Comparison of ENCODE assay signal across 19 cellular contexts in genomic region chr6:38783436-38784228, GRCh38.
DNase-seq lines count a peak whose midpoint lies in the region; ATAC-seq, FAIRE-seq and TF ChIP-seq lines count a peak whose summit lies in the region.
"Had no signal": no experiment of that assay in that cellular context is flagged by ENCODE, and none has a peak within 500 bp of the region (broad histone marks: within the 10 kb centered on the region; RNA-seq: fewer than 3 reads in every experiment).

No MANE protein-coding gene starts in this region.

- H3K79me2 ChIP-seq in Karpas-422 (ENCODE audit: low read length), result no peaks in the 10 kb centered on the region
- H3K79me2 ChIP-seq in GM12878 (ENCODE audit: control insufficient read depth, insufficient read depth, low read length), result no peaks in the 10 kb centered on the region

- intact Hi-C loops in GM12878 (cut with micrococcal nuclease; ENCODE audit: unreplicated experiment) (no loop called here), colonic mucosa (cut with DNase I) (no loop called here), heart right ventricle (cut with DNase I) (no loop called here)

- TF ChIP-seq POLR2A in GM12878 (IDR thresholded peaks at IDR 0.05; ENCODE audit: low read depth, low read length), result no peak

- TF ChIP-seq EP300 in GM12878 (IDR thresholded peaks at IDR 0.05; ENCODE audit: borderline replicate concordance in 1 of 2, control insufficient read depth in 1 of 2, low read depth in 2 of 2, low read length in 2 of 2), result no peak

- no peak for FAIRE-seq in GM12878 (lab: Jason Lieb, UNC)
- FAIRE-seq: A204.1, D721Med had no signal

- peak overlapping the region; percentile 92 for H2AFZ ChIP-seq in Karpas-422 (ENCODE audit: low read length)
- H2AFZ ChIP-seq in GM12878 (ENCODE audit: control insufficient read depth, low read depth, low read length), result no peak overlapping the region; the same call in 1 of the 2 replicates

- H3K4me1 ChIP-seq in Karpas-422 (ENCODE audit: low read length), result peaks cover 30% of the 10 kb centered on the region
- peaks cover 6% of the 10 kb centered on the region; the same call in 1 of the 2 replicates for H3K4me1 ChIP-seq in GM12878 (ENCODE audit: control insufficient read depth, insufficient read depth, low read length)
- H3K4me1 ChIP-seq in colonic mucosa, result no peaks in the 10 kb centered on the region
- H3K4me1 ChIP-seq in heart right ventricle, result no peaks in the 10 kb centered on the region
- H3K4me1 ChIP-seq: BLaER1, left lung had no signal

- no peak for TF ChIP-seq RAD21 in GM12878 (IDR thresholded peaks at IDR 0.05; ENCODE audit: insufficient read depth, low read depth, low read length)

- SMC1A ChIA-PET in GM12878 (lab: Charles Lee; ENCODE audit: uncharacterized antibody, unreplicated experiment), result interaction anchor here (0.7 kb wide), 1 partner anchor 423 kb away, joined by 3 read pairs; no protein-coding TSS in a partner anchor

- H3K27ac ChIP-seq in 22Rv1, result 0 out of 2 replicates have a peak overlapping the region, but pooled peaks have one; percentile 15
- peak overlapping the region; percentile 46 for H3K27ac ChIP-seq in Karpas-422 (ENCODE audit: low read length)
- H3K27ac ChIP-seq in GM12878 (ENCODE audit: control insufficient read depth, insufficient read depth), result no peak overlapping the region
- H3K27ac ChIP-seq in colonic mucosa, result no peak overlapping the region
- no peak overlapping the region for H3K27ac ChIP-seq in heart right ventricle
- H3K27ac ChIP-seq: BLaER1, left lung, neutrophil had no signal

- DNase-seq in Karpas-422 (peak; percentile 44), GM12878 (ENCODE audit: low read depth, low spot score) (no peak), colonic mucosa (no peak), heart right ventricle (no peak), SHP77 (lab: John Stamatoyannopoulos, UW) (no peak)
- DNase-seq in activated T-cell treated with anti-CD3 and anti-CD28 coated beads, Interleukin-2, amount 50 U/mL, for 4 hours, result no peak
- DNase-seq: effector CD4-positive, alpha-beta T cell; left lung; mucosa of descending colon; RPMI8226; T-helper 9 cell had no signal

- H3K9me3 ChIP-seq in Karpas-422 (ENCODE audit: low read length) (no peaks in the 10 kb centered on the region), GM12878 (replicated peaks; ENCODE audit: control insufficient read depth, insufficient read depth, low read length) (no peaks in the 10 kb centered on the region), colonic mucosa (no peaks in the 10 kb centered on the region), heart right ventricle (no peaks in the 10 kb centered on the region)
- H3K9me3 ChIP-seq: BLaER1, left lung, mucosa of descending colon, neutrophil had no signal

- no peak for TF ChIP-seq CTCF in 22Rv1 (IDR thresholded peaks at IDR 0.05)
- no peak for TF ChIP-seq CTCF in GM12878 (IDR thresholded peaks at IDR 0.05 in 2 of 3, conservative IDR thresholded peaks at IDR 0.05 in 1 of 3; ENCODE audit: control insufficient read depth in 2 of 3, extremely low read depth in 1 of 3, insufficient read depth in 1 of 3, low read depth in 3 of 3, low read length in 3 of 3)
- TF ChIP-seq CTCF in nephron (IDR thresholded peaks at IDR 0.05; ENCODE audit: unreplicated experiment in 3 of 3), result no peak
- TF ChIP-seq CTCF in colonic mucosa (IDR thresholded peaks at IDR 0.05), result no peak
- TF ChIP-seq CTCF in heart right ventricle (IDR thresholded peaks at IDR 0.05), result no peak

- WGBS in GM12878 (ENCODE audit: insufficient coverage, insufficient replicate concordance, low lambda C conversion rate, missing lambda C conversion rate), result 74% methylated on average over 11 of the region's 11 CpGs
- 45 to 49% methylated on average over 11 of the region's 11 CpGs for WGBS in heart right ventricle, 2 donors

- POLR2A ChIA-PET in GM12878 (lab: Charles Lee), result interaction anchor here (0.8 kb wide), 1 partner anchor 10 kb away, joined by 3 read pairs; no protein-coding TSS in a partner anchor

- H3K9me3 Mint-ChIP-seq in nephron, result no peaks in the 10 kb centered on the region
- no peaks in the 10 kb centered on the region for H3K9me3 Mint-ChIP-seq in activated T-cell treated with anti-CD3 and anti-CD28 coated beads, Interleukin-2, amount 50 U/mL, for 4 hours
- H3K9me3 Mint-ChIP-seq: activated naive CD4-positive, alpha-beta T cell treated with anti-CD3 and anti-CD28 coated beads, Interleukin-2, amount 50 U/mL, for 24 hours had no signal

- in situ Hi-C loops in GM12878 (cut with MboI), result no loop called here

- no peaks in the 10 kb centered on the region for H3K9me2 ChIP-seq in Karpas-422 (replicated peaks; ENCODE audit: insufficient read depth, low read length)

- H3K9ac ChIP-seq in Karpas-422 (ENCODE audit: low read length), result 0 out of 2 replicates have a peak overlapping the region, but pooled peaks have one; percentile 1
- H3K9ac ChIP-seq in GM12878 (ENCODE audit: control insufficient read depth, insufficient read depth, low read length), result no peak overlapping the region
- H3K9ac ChIP-seq in colonic mucosa (ENCODE audit: low read depth in 2 of 2, low read length in 2 of 2), result no peak overlapping the region
- H3K9ac ChIP-seq: BLaER1 had no signal

- no peak overlapping the region for H3K4me3 Mint-ChIP-seq in nephron
- H3K4me3 Mint-ChIP-seq in activated T-cell treated with anti-CD3 and anti-CD28 coated beads, Interleukin-2, amount 50 U/mL, for 4 hours, result no peak overlapping the region
- H3K4me3 Mint-ChIP-seq: activated naive CD4-positive, alpha-beta T cell treated with anti-CD3 and anti-CD28 coated beads, Interleukin-2, amount 50 U/mL, for 24 hours had no signal

- H3K36me3 Mint-ChIP-seq in nephron (ENCODE audit: low read depth), result no peaks in the 10 kb centered on the region
- no peaks in the 10 kb centered on the region for H3K36me3 Mint-ChIP-seq in activated T-cell treated with anti-CD3 and anti-CD28 coated beads, Interleukin-2, amount 50 U/mL, for 4 hours (ENCODE audit: insufficient read depth)
- H3K36me3 Mint-ChIP-seq: activated naive CD4-positive, alpha-beta T cell treated with anti-CD3 and anti-CD28 coated beads, Interleukin-2, amount 50 U/mL, for 24 hours had no signal

- H3K27me3 ChIP-seq in Karpas-422 (ENCODE audit: low read length), result no peaks in the 10 kb centered on the region
- no peaks in the 10 kb centered on the region for H3K27me3 ChIP-seq in GM12878 (replicated peaks in 1 of 2; ENCODE audit: control insufficient read depth in 2 of 2, insufficient read depth in 2 of 2, low read length in 1 of 2)
- no peaks in the 10 kb centered on the region for H3K27me3 ChIP-seq in colonic mucosa
- peaks cover 0 to 41% (median 15%) of the 10 kb centered on the region in 7 donors for H3K27me3 ChIP-seq in heart right ventricle
- H3K27me3 ChIP-seq: BLaER1, left lung, neutrophil had no signal

- H3K36me3 ChIP-seq in Karpas-422 (ENCODE audit: insufficient read depth, low read length) (no peaks in the 10 kb centered on the region), GM12878 (ENCODE audit: control insufficient read depth in 2 of 2, insufficient read depth in 2 of 2, low read length in 1 of 2) (no peaks in the 10 kb centered on the region), colonic mucosa (no peaks in the 10 kb centered on the region), heart right ventricle (no peaks in the 10 kb centered on the region)
- H3K36me3 ChIP-seq: BLaER1, left lung, neutrophil had no signal

- BruUV-seq in GM12878 (replicated peaks; lab: Mats Ljungman, UMichigan), result no TSS peak

- no peaks in the 10 kb centered on the region for H3K27me3 Mint-ChIP-seq in nephron (ENCODE audit: low read depth)
- peaks cover 28% of the 10 kb centered on the region for H3K27me3 Mint-ChIP-seq in activated T-cell treated with anti-CD3 and anti-CD28 coated beads, Interleukin-2, amount 50 U/mL, for 4 hours (ENCODE audit: low read depth)

- peak overlapping the region; percentile 24 to 43 (median 43) for H3K27ac Mint-ChIP-seq in nephron
- H3K27ac Mint-ChIP-seq: activated naive CD4-positive, alpha-beta T cell treated with anti-CD3 and anti-CD28 coated beads, Interleukin-2, amount 50 U/mL, for 24 hours had no signal

- peak overlapping the region; percentile 52 for H3K4me2 ChIP-seq in Karpas-422 (ENCODE audit: low read depth, low read length, poor library complexity, severe bottlenecking)
- H3K4me2 ChIP-seq in GM12878 (ENCODE audit: control insufficient read depth, insufficient read depth), result peak overlapping the region; percentile 20; the same call in 1 of the 2 replicates
- H3K4me2 ChIP-seq: BLaER1 had no signal

- H4K20me1 ChIP-seq in Karpas-422 (ENCODE audit: insufficient read depth, low read depth, low read length) (no peaks in the 10 kb centered on the region), GM12878 (ENCODE audit: control insufficient read depth, insufficient read depth) (no peaks in the 10 kb centered on the region)
- H4K20me1 ChIP-seq: BLaER1 had no signal

- H3K4me3 ChIP-seq in Karpas-422 (ENCODE audit: low read length) (peak overlapping the region; percentile 27; the same call in 1 of the 2 replicates), GM12878 (no peak overlapping the region), colonic mucosa (no peak overlapping the region), heart right ventricle (no peak overlapping the region)
- H3K4me3 ChIP-seq: BLaER1, left lung, mucosa of descending colon had no signal

- CTCF ChIA-PET in GM12878 (lab: Yijun Ruan, JAX), result interaction anchor here (1.1 to 2.9 kb wide), 3 partner anchors 8 to 13 kb away, joined by 3 to 13 read pairs (median 10); no protein-coding TSS in a partner anchor

- RAD21 ChIA-PET in GM12878 (lab: Charles Lee; ENCODE audit: unreplicated experiment), result no interaction called here

- H3K4me1 Mint-ChIP-seq in nephron, result peaks cover 17% of the 10 kb centered on the region
- H3K4me1 Mint-ChIP-seq in activated T-cell treated with anti-CD3 and anti-CD28 coated beads, Interleukin-2, amount 50 U/mL, for 4 hours (ENCODE audit: low read depth), result no peaks in the 10 kb centered on the region
- H3K4me1 Mint-ChIP-seq: activated naive CD4-positive, alpha-beta T cell treated with anti-CD3 and anti-CD28 coated beads, Interleukin-2, amount 50 U/mL, for 24 hours had no signal

- no peak for ATAC-seq in GM12878
- no peak for ATAC-seq in heart right ventricle
- ATAC-seq in activated T-cell treated with anti-CD3 and anti-CD28 coated beads, Interleukin-2, amount 50 U/mL, for 4 hours, result no peak
- ATAC-seq: activated CD4-positive, CD25-positive, alpha-beta regulatory T cell treated with anti-CD3 and anti-CD28 coated beads, Interleukin-2, amount 50 U/mL, for 24 hours; mucosa of descending colon had no signal

TF ChIP-seq in GM12878, 131 proteins besides CTCF, POLR2A, EP300 and RAD21 (continues in another document):
- no peak for TF ChIP-seq JUND (IDR thresholded peaks at IDR 0.05; ENCODE audit: low read depth, low read length)
- TF ChIP-seq ZNF24 (IDR thresholded peaks at IDR 0.05), result no peak
- TF ChIP-seq JUNB (IDR thresholded peaks at IDR 0.05), result no peak
- no peak for TF ChIP-seq ATF7 (IDR thresholded peaks at IDR 0.05; ENCODE audit: low read depth)

Comparison
In these comparisons a context has a peak if more than half of its experiments do, and no peak if none do; other contexts are left out.
1. H3K27ac ChIP-seq: peak in 22Rv1 (single experiment) and Karpas-422 (single experiment); none in GM12878 (single experiment), colonic mucosa (single experiment) and heart right ventricle (0 of 10).